Comparison of ENCODE assay signal across 12 cellular contexts in the genomic region with DNA sequence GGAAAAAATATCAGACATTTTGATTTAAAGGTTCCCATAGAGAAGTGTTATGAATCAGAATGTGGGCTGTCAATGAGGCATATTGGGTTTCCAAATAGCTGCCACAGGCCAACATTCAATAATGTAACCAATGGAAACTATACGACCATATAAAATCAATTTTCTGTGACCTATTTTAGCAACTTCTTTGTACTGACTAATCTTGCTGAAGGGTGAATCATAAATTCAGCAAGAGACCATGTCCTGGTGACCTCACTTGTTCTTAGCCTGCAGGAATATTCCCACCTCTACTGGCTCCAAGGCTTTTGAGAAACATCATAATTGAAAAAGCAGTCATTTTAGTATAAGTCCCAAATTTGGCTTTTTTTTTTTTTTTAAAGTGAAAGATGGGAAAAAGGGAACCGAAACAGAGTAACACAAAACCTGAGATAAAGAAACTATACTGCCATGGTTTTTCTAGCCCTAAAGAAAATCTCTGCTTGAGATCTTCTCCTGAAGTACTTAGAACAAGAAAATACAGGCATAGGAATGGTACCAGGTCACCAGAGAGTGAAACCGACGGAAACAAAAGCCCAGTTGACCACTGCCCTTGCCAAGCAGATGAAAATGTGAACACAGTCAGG. TPM values are rescaled to one million over a fixed set of nuclear protein-coding genes. Genes with fewer than 3 reads are reported as not detected.
DNase-seq lines count a peak whose midpoint lies in the region; ATAC-seq and TF ChIP-seq lines count a peak whose summit lies in the region.
"Had no signal": no experiment of that assay in that cellular context is flagged by ENCODE, and none has a peak within 500 bp of the region (broad histone marks: within the 10 kb centered on the region; RNA-seq: fewer than 3 reads in every experiment).

No MANE protein-coding gene starts in this region.

- ATAC-seq in GM18868 (IDR thresholded peaks at IDR 0.05; ENCODE audit: unreplicated experiment), result peak; percentile 80
- ATAC-seq in HG02981 (IDR thresholded peaks at IDR 0.05; ENCODE audit: unreplicated experiment), result peak; percentile 67
- ATAC-seq: WTC11 had no signal

- peaks cover 18% of the 10 kb centered on the region for H3K4me1 ChIP-seq in SJCRH30
- H3K4me1 ChIP-seq in osteoblast (ENCODE audit: insufficient read depth, low read length), result peaks cover 21% of the 10 kb centered on the region

- H3K4me2 ChIP-seq in osteoblast (ENCODE audit: insufficient read depth, low read length), result no peak overlapping the region

- H2AFZ ChIP-seq in osteoblast (ENCODE audit: low read length), result no peak overlapping the region

- peaks cover 10% of the 10 kb centered on the region for H3K79me2 ChIP-seq in osteoblast (ENCODE audit: insufficient read depth, low read length)

- intact Hi-C loops in dorsolateral prefrontal cortex (cut with DNase I), result no loop called here

- TF ChIP-seq CTCF in osteoblast (IDR thresholded peaks at IDR 0.05; ENCODE audit: extremely low read depth, low read depth, low read length) (no peak), dorsolateral prefrontal cortex (IDR thresholded peaks at IDR 0.05 in 54 of 56, conservative IDR thresholded peaks at IDR 0.05 in 2 of 56; ENCODE audit: low read depth in 1 of 56, partially characterized antibody in 56 of 56) (no peak)

- H3K36me3 ChIP-seq in SJCRH30 (no peaks in the 10 kb centered on the region; the same call in 1 of the 2 replicates), osteoblast (ENCODE audit: insufficient read depth, low read length) (no peaks in the 10 kb centered on the region)

- DNase-seq in SJCRH30, result peak in 1 of 2 experiments; percentile 40
- no peak for DNase-seq in osteoblast (ENCODE audit: insufficient read length, low spot score, missing footprints)
- DNase-seq in C1 segment of cervical spinal cord (lab: John Stamatoyannopoulos, UW), result no peak
- no peak for DNase-seq in NCI-H1105 (lab: John Stamatoyannopoulos, UW)
- DNase-seq in dorsolateral prefrontal cortex, result no peak
- DNase-seq: activated naive CD4-positive, alpha-beta T cell treated with Interleukin-2 at 50 U/mL for 16 hours; GOT3; NK-92 treated with Interleukin-12 subunit alpha and Interleukin-12 subunit beta, amount 100 ng/mL, for 24 hours had no signal

- H4K20me1 ChIP-seq in osteoblast (ENCODE audit: insufficient read depth, low read length), result peaks cover 14% of the 10 kb centered on the region

- H3K9me3 ChIP-seq in SJCRH30 (replicated peaks) (no peaks in the 10 kb centered on the region), osteoblast (ENCODE audit: low read depth, low read length) (no peaks in the 10 kb centered on the region)

- no peaks in the 10 kb centered on the region for H3K27me3 ChIP-seq in SJCRH30
- no peaks in the 10 kb centered on the region for H3K27me3 ChIP-seq in osteoblast (ENCODE audit: insufficient read depth, low read length)
- H3K27me3 ChIP-seq in dorsolateral prefrontal cortex, result no peaks in the 10 kb centered on the region

- H3K27ac ChIP-seq in SJCRH30 (peak overlapping the region; percentile 71), osteoblast (ENCODE audit: low read depth, low read length) (peak overlapping the region; percentile 50), dorsolateral prefrontal cortex (no peak overlapping the region)
- H3K27ac ChIP-seq: epithelial cell of prostate had no signal

- H3K4me3 ChIP-seq in SJCRH30 (no peak overlapping the region), osteoblast (ENCODE audit: insufficient read depth, low read length) (no peak overlapping the region), dorsolateral prefrontal cortex (no peak overlapping the region)

RNA-seq across cellular contexts. Expression of a gene that starts 32.1 kb away (rescaled TPM):
- 5.1 and 6.1 TPM in 2 replicates for total RNA-seq in SJCRH30 (2014; rRNA removed; shearing (Covaris generic))
- total RNA-seq in osteoblast (23.3 and 23.5 TPM in 2 replicates), dorsolateral prefrontal cortex (10 to 100 TPM; 42.7 to 92.0 (median 63.2) TPM)

Comparison
In these comparisons a context has a peak if more than half of its experiments do, and no peak if none do; other contexts are left out.
1. H3K27ac ChIP-seq: peak in SJCRH30 (single experiment) and osteoblast (single experiment); none in dorsolateral prefrontal cortex (0 of 59).